In the genomic region with DNA sequence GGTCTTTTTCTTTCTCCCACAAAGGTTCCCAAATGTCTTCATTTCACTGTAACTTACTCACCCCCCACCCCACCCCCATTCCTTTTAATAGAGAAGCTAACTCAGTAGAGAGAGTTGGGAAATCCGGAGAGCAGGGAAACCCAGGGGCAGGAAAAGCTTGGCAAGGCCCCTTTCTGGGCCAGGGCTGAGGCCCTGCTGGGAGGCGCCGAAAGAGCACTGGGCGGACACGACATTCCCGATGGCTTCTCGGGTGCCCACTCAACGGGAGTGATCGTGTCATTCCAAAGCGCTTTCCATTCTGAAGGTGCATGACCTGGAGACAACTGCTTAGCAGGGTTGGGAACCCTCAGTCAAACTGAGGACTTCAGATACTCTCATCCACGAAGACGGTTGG, we compare ENCODE assay signal across 8 cellular contexts. TPM values are rescaled to one million over a fixed set of nuclear protein-coding genes. Genes with fewer than 3 reads are reported as not detected.
DNase-seq lines count a peak whose midpoint lies in the region; ATAC-seq and TF ChIP-seq lines count a peak whose summit lies in the region.

No MANE protein-coding gene starts in this region.

- no peak overlapping the region for H3K4me3 ChIP-seq in CD8-positive, alpha-beta T cell (ENCODE audit: low read depth, low read length)
- peak overlapping the region; percentile 68 for H3K4me3 ChIP-seq in MG63

- H3K4me1 Mint-ChIP-seq in CD8-positive, alpha-beta T cell (ENCODE audit: low read depth) = peaks cover 35% of the 10 kb centered on the region
- H3K4me1 Mint-ChIP-seq in chondrocyte (ENCODE audit: low read depth) = peaks cover 52% of the 10 kb centered on the region
- peaks cover 42% of the 10 kb centered on the region for H3K4me1 Mint-ChIP-seq in nephron progenitor cell

- H3K27ac ChIP-seq in CD8-positive, alpha-beta T cell (ENCODE audit: low read depth, low read length) = no peak overlapping the region

- POLR2A ChIA-PET in CD8-positive, alpha-beta T cell (lab: Charles Lee) = interaction anchor here (0.8 to 7.1 kb wide), 4 partner anchors 9 to 29 kb away, joined by 3 to 122 read pairs (median 30); partner anchors contain the start of genes IMPDH2, P4HTM and WDR6

- no peak for DNase-seq in CD8-positive, alpha-beta T cell
- DNase-seq in MG63 = no peak
- DNase-seq in chondrocyte (ENCODE audit: low spot score) = no peak
- DNase-seq in nephron progenitor cell = no peak
- DNase-seq in amniotic stem cell (lab: John Stamatoyannopoulos, UW) = no peak

- H3K36me3 ChIP-seq in CD8-positive, alpha-beta T cell (ENCODE audit: insufficient read depth, low read length) = peaks cover 14% of the 10 kb centered on the region
- peaks cover 13% of the 10 kb centered on the region for H3K36me3 ChIP-seq in MG63

- intact Hi-C loops in CD8-positive, alpha-beta T cell (cut with DNase I, micrococcal nuclease) = loop anchor here (2.0 to 10.0 kb wide), 9 partner anchors 31 to 1335 kb away; partner anchors contain the start of genes ARIH2 (in 1 of the 2), CYB561D2 (in 1 of the 2), DAG1 (in 1 of the 2) and GMPPB (in 1 of the 2)

- peak overlapping the region; percentile 80 for H3K27ac Mint-ChIP-seq in CD8-positive, alpha-beta T cell
- H3K27ac Mint-ChIP-seq in chondrocyte (ENCODE audit: unreplicated experiment) (peak overlapping the region; percentile 89), nephron progenitor cell (peak overlapping the region; percentile 42)

- CTCF ChIA-PET in CD8-positive, alpha-beta T cell (lab: Charles Lee) = interaction anchor here (0.8 to 8.4 kb wide), 5 partner anchors 9 to 31 kb away, joined by 4 to 76 read pairs (median 4); partner anchors contain the start of genes IMPDH2, P4HTM and WDR6

- no peaks in the 10 kb centered on the region for H3K9me3 ChIP-seq in CD8-positive, alpha-beta T cell (ENCODE audit: low read length)
- no peaks in the 10 kb centered on the region for H3K9me3 ChIP-seq in MG63

- TF ChIP-seq CTCF in CD8-positive, alpha-beta T cell (IDR thresholded peaks at IDR 0.05) = no peak
- TF ChIP-seq CTCF in chondrocyte (IDR thresholded peaks at IDR 0.05) = no peak
- TF ChIP-seq CTCF in nephron progenitor cell (IDR thresholded peaks at IDR 0.05) = no peak

- peak overlapping the region; percentile 98 for H3K4me3 Mint-ChIP-seq in CD8-positive, alpha-beta T cell
- H3K4me3 Mint-ChIP-seq in chondrocyte (ENCODE audit: unreplicated experiment) (peak overlapping the region; percentile 90), nephron progenitor cell (peak overlapping the region; percentile 96)

- no peaks in the 10 kb centered on the region for H3K27me3 Mint-ChIP-seq in CD8-positive, alpha-beta T cell (ENCODE audit: low read depth)
- H3K27me3 Mint-ChIP-seq in chondrocyte (ENCODE audit: low read depth) (no peaks in the 10 kb centered on the region), nephron progenitor cell (ENCODE audit: low read depth, poor library complexity) (no peaks in the 10 kb centered on the region)

- peaks cover 39% of the 10 kb centered on the region for H3K4me1 ChIP-seq in CD8-positive, alpha-beta T cell (ENCODE audit: insufficient read depth, low read length)

- peaks cover 37% of the 10 kb centered on the region for H3K36me3 Mint-ChIP-seq in CD8-positive, alpha-beta T cell
- H3K36me3 Mint-ChIP-seq in chondrocyte (ENCODE audit: low read depth) = peaks cover 14% of the 10 kb centered on the region
- peaks cover 24% of the 10 kb centered on the region for H3K36me3 Mint-ChIP-seq in nephron progenitor cell (ENCODE audit: low read depth)

- no peak for ATAC-seq in CD8-positive, alpha-beta T cell
- ATAC-seq in GM19328 (IDR thresholded peaks at IDR 0.05; ENCODE audit: unreplicated experiment) (no peak), GM19455 (IDR thresholded peaks at IDR 0.05; ENCODE audit: unreplicated experiment) (no peak), HG03097 (IDR thresholded peaks at IDR 0.05; ENCODE audit: low FRiP score, unreplicated experiment) (no peak)

- H3K9me3 Mint-ChIP-seq in CD8-positive, alpha-beta T cell = no peaks in the 10 kb centered on the region
- H3K9me3 Mint-ChIP-seq in chondrocyte (ENCODE audit: low read depth) (no peaks in the 10 kb centered on the region), nephron progenitor cell (no peaks in the 10 kb centered on the region)

- no peaks in the 10 kb centered on the region for H3K27me3 ChIP-seq in CD8-positive, alpha-beta T cell (ENCODE audit: insufficient read depth, low read length)
- no peaks in the 10 kb centered on the region for H3K27me3 ChIP-seq in MG63

RNA-seq across cellular contexts. Expression of gene DALRD3, which starts 1.6 kb away (rescaled TPM):
- 10 to 100 TPM; 12.0 to 13.2 TPM for total RNA-seq in CD8-positive, alpha-beta T cell
- 15.9 and 18.6 TPM in 2 replicates for total RNA-seq in MG63 (2014; rRNA removed; shearing (Covaris generic); ENCODE audit: low replicate concordance)
- total RNA-seq in chondrocyte = 18.3 to 29.7 TPM (median 21.5 TPM) in 3 replicates

RNA-seq across cellular contexts. Expression of gene NDUFAF3, which starts 2.0 kb away (rescaled TPM):
- 10 to 100 TPM; 44.4 to 48.5 TPM for total RNA-seq in CD8-positive, alpha-beta T cell
- 37.8 and 91.3 TPM in 2 replicates for total RNA-seq in MG63 (2014; rRNA removed; shearing (Covaris generic); ENCODE audit: low replicate concordance)
- total RNA-seq in chondrocyte = 60.4 to 74.3 TPM (median 69.2 TPM) in 3 replicates

RNA-seq across cellular contexts. Expression of gene IMPDH2, which starts 9.3 kb away (rescaled TPM):
- total RNA-seq in CD8-positive, alpha-beta T cell = 100 to 1,000 TPM; 115 to 117 TPM
- total RNA-seq in MG63 (2014; rRNA removed; shearing (Covaris generic); ENCODE audit: low replicate concordance) = 304 and 356 TPM in 2 replicates
- 133 to 199 TPM (median 140 TPM) in 3 replicates for total RNA-seq in chondrocyte

RNA-seq across cellular contexts. Expression of gene WDR6, which starts 12.7 kb away (rescaled TPM):
- 100 to 1,000 TPM; 112 to 130 TPM for total RNA-seq in CD8-positive, alpha-beta T cell
- total RNA-seq in MG63 (2014; rRNA removed; shearing (Covaris generic); ENCODE audit: low replicate concordance) = 72.7 and 77.2 TPM in 2 replicates
- 164 to 222 TPM (median 168 TPM) in 3 replicates for total RNA-seq in chondrocyte

RNA-seq across cellular contexts. Expression of gene P4HTM, which starts 29.9 kb away (rescaled TPM):
- 10 to 100 TPM; 41.5 to 41.8 TPM for total RNA-seq in CD8-positive, alpha-beta T cell
- not detected in 2 replicates for total RNA-seq in MG63 (2014; rRNA removed; shearing (Covaris generic); ENCODE audit: low replicate concordance)
- 25.6 to 31.0 TPM (median 26.3 TPM) in 3 replicates for total RNA-seq in chondrocyte
